ENCODE assay signal across 1 cellular context in the genomic region with DNA sequence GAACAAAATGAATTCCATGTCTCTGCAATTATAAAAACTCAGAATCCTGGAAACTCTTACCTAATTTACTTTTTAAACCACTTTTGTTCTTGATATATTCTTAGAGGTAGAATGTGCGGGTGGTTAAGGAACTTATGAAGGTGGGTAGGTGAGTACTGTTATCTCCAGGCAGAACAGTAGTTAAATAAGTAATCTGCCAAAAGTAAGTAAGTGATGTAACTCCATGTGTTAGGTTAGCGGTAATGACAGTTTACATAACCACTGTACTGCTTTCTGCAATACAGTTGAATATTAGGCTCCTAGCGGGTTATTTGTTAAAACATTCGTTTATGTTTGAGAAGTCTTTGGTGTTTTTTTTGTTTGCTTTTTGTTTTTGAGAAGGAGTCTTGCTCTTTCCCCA.
TF ChIP-seq lines count a peak whose summit lies in the region.

No MANE protein-coding gene starts in this region.

TF ChIP-seq in GM23338, 12 proteins besides CTCF, POLR2A, EP300 and RAD21 (continued from another document):
- TF ChIP-seq REST (IDR thresholded peaks at IDR 0.05; ENCODE audit: unreplicated experiment): no peak
- TF ChIP-seq, protein P1, sequence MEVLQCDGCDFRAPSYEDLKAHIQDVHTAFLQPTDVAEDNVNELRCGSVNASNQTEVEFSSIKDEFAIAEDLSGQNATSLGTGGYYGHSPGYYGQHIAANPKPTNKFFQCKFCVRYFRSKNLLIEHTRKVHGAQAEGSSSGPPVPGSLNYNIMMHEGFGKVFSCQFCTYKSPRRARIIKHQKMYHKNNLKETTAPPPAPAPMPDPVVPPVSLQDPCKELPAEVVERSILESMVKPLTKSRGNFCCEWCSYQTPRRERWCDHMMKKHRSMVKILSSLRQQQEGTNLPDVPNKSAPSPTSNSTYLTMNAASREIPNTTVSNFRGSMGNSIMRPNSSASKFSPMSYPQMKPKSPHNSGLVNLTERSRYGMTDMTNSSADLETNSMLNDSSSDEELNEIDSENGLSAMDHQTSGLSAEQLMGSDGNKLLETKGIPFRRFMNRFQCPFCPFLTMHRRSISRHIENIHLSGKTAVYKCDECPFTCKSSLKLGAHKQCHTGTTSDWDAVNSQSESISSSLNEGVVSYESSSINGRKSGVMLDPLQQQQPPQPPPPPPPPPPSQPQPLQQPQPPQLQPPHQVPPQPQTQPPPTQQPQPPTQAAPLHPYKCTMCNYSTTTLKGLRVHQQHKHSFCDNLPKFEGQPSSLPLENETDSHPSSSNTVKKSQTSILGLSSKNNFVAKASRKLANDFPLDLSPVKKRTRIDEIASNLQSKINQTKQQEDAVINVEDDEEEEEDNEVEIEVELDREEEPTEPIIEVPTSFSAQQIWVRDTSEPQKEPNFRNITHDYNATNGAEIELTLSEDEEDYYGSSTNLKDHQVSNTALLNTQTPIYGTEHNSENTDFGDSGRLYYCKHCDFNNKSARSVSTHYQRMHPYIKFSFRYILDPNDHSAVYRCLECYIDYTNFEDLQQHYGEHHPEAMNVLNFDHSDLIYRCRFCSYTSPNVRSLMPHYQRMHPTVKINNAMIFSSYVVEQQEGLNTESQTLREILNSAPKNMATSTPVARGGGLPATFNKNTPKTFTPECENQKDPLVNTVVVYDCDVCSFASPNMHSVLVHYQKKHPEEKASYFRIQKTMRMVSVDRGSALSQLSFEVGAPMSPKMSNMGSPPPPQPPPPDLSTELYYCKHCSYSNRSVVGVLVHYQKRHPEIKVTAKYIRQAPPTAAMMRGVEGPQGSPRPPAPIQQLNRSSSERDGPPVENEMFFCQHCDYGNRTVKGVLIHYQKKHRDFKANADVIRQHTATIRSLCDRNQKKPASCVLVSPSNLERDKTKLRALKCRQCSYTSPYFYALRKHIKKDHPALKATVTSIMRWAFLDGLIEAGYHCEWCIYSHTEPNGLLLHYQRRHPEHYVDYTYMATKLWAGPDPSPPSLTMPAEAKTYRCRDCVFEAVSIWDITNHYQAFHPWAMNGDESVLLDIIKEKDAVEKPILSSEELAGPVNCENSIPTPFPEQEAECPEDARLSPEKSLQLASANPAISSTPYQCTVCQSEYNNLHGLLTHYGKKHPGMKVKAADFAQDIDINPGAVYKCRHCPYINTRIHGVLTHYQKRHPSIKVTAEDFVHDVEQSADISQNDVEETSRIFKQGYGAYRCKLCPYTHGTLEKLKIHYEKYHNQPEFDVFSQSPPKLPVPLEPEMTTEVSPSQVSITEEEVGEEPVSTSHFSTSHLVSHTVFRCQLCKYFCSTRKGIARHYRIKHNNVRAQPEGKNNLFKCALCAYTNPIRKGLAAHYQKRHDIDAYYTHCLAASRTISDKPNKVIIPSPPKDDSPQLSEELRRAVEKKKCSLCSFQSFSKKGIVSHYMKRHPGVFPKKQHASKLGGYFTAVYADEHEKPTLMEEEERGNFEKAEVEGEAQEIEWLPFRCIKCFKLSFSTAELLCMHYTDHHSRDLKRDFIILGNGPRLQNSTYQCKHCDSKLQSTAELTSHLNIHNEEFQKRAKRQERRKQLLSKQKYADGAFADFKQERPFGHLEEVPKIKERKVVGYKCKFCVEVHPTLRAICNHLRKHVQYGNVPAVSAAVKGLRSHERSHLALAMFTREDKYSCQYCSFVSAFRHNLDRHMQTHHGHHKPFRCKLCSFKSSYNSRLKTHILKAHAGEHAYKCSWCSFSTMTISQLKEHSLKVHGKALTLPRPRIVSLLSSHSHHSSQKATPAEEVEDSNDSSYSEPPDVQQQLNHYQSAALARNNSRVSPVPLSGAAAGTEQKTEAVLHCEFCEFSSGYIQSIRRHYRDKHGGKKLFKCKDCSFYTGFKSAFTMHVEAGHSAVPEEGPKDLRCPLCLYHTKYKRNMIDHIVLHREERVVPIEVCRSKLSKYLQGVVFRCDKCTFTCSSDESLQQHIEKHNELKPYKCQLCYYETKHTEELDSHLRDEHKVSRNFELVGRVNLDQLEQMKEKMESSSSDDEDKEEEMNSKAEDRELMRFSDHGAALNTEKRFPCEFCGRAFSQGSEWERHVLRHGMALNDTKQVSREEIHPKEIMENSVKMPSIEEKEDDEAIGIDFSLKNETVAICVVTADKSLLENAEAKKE (CRISPR knock-in tag; IDR thresholded peaks at IDR 0.05): no peak
